Comparison of ENCODE assay signal across 16 cellular contexts in the genomic region with DNA sequence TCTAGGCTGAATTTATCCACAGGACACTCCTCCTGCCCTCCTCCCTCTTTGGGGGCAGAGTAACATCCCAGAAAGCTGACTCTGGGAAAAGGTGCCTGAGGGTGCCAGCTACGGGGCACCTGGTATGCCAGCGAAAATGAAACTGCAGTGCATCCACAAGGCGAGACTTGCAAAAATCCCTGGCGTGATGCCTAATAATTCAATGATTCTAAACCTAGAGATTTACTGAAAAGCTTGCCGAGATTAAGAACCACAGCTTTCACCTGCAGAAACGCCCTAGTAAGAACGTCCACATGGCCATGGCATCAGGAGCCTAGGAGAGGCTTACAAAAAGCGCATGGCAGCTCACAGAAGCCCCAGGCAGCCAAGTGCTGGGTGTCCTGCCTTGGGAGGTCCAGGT. TPM values are rescaled to one million over a fixed set of nuclear protein-coding genes. Genes with fewer than 3 reads are reported as not detected.
A peak's percentile ranks its signal among the peaks of the same experiment; 100 is the strongest.
DNase-seq lines count a peak whose midpoint lies in the region; FAIRE-seq and TF ChIP-seq lines count a peak whose summit lies in the region.
"Had no signal": no experiment of that assay in that cellular context is flagged by ENCODE, and none has a peak within 500 bp of the region (broad histone marks: within the 10 kb centered on the region; RNA-seq: fewer than 3 reads in every experiment).

No MANE protein-coding gene starts in this region.

- TF ChIP-seq POLR2A in thyroid gland (IDR thresholded peaks at IDR 0.05) = no peak

- H3K27ac ChIP-seq in small intestine (ENCODE audit: low read depth in 1 of 2, low read length in 1 of 2) (no peak overlapping the region), thyroid gland (no peak overlapping the region), A673 (ENCODE audit: low read depth, low read length, poor library complexity, severe bottlenecking) (no peak overlapping the region)
- H3K27ac ChIP-seq: SJCRH30 had no signal

- H3K4me1 ChIP-seq in small intestine (ENCODE audit: control insufficient read depth in 2 of 2, insufficient read depth in 1 of 2, low read depth in 1 of 2, low read length in 1 of 2) (peaks cover 3 to 6% of the 10 kb centered on the region in 2 donors), thyroid gland (peaks cover 38 to 53% of the 10 kb centered on the region in 2 donors), A673 (ENCODE audit: insufficient read depth, low read length, poor library complexity, severe bottlenecking) (peaks cover 6% of the 10 kb centered on the region)

- no peaks in the 10 kb centered on the region for H3K9me3 ChIP-seq in small intestine (ENCODE audit: control insufficient read depth, low read depth)
- no peaks in the 10 kb centered on the region for H3K9me3 ChIP-seq in thyroid gland
- H3K9me3 ChIP-seq in A673 (ENCODE audit: low read depth, low read length, poor library complexity, severe bottlenecking) = no peaks in the 10 kb centered on the region
- H3K9me3 ChIP-seq: Caco-2, SJCRH30 had no signal

- 16 to 64% (median 41%) methylated on average over 8 of the region's 8 CpGs for WGBS in small intestine, 3 donors
- WGBS in thyroid gland, 2 donors = 88 to 92% methylated on average over 8 of the region's 8 CpGs

- FAIRE-seq in small intestine (lab: Jason Lieb, UNC) = no peak

- CTCF ChIA-PET in A673 (lab: Charles Lee) = no interaction called here

- H3K36me3 ChIP-seq in small intestine (ENCODE audit: control insufficient read depth in 2 of 2, insufficient read depth in 2 of 2, low read length in 2 of 2) = no peaks in the 10 kb centered on the region
- no peaks in the 10 kb centered on the region for H3K36me3 ChIP-seq in thyroid gland
- no peaks in the 10 kb centered on the region for H3K36me3 ChIP-seq in A673 (ENCODE audit: insufficient read depth, low read length, poor library complexity, severe bottlenecking)

- BruUV-seq in A673 (replicated peaks; lab: Mats Ljungman, UMichigan) = no TSS peak

- POLR2A ChIA-PET in A673 (lab: Charles Lee; ENCODE audit: low non-redundant PET) = no interaction called here

- H3K27me3 ChIP-seq in small intestine (ENCODE audit: control insufficient read depth in 2 of 2, insufficient read depth in 2 of 2, low read length in 2 of 2) = no peaks in the 10 kb centered on the region
- no peaks in the 10 kb centered on the region for H3K27me3 ChIP-seq in thyroid gland
- H3K27me3 ChIP-seq in A673 (replicated peaks; ENCODE audit: insufficient read depth, low read depth, low read length, poor library complexity) = no peaks in the 10 kb centered on the region
- H3K27me3 ChIP-seq: SJCRH30 had no signal

- peak overlapping the region; percentile 24 for H3K4me3 ChIP-seq in epithelial cell of proximal tubule (ENCODE audit: low read depth, low read length)
- no peak overlapping the region for H3K4me3 ChIP-seq in small intestine (ENCODE audit: low read depth in 1 of 2, low read length in 2 of 2)
- H3K4me3 ChIP-seq in thyroid gland (replicated peaks in 1 of 3) = no peak overlapping the region
- no peak overlapping the region for H3K4me3 ChIP-seq in A673 (ENCODE audit: low read depth, low read length, poor library complexity, severe bottlenecking)
- H3K4me3 ChIP-seq: GM23338, SJCRH30 had no signal

- DNase-seq in NCI-H2029 (lab: John Stamatoyannopoulos, UW) (peak; percentile 36), NCI-H2029 treated with DMSO at 0.1 percent for 48 hours (lab: John Stamatoyannopoulos, UW) (no peak), RPMI8226 (peak; percentile 91), epithelial cell of proximal tubule (ENCODE audit: low read depth) (no peak), small intestine (peak; percentile 52), hepatic stellate cell (ENCODE audit: low spot score) (no peak), thyroid gland (no peak), A673 (ENCODE audit: low spot score) (no peak)
- DNase-seq: Caco-2, NCI-H1436 treated with DMSO at 0.1 percent for 48 hours, NCI-H446 treated with DMSO at 0.1 percent for 48 hours, NCI-H774, SJCRH30 had no signal

- TF ChIP-seq CTCF in epithelial cell of proximal tubule (conservative IDR thresholded peaks at IDR 0.05; ENCODE audit: low read depth, low read length) (no peak), thyroid gland (IDR thresholded peaks at IDR 0.05) (no peak), A673 (conservative IDR thresholded peaks at IDR 0.05; ENCODE audit: low read depth, low read length) (no peak)

- intact Hi-C loops in thyroid gland (cut with DNase I) = no loop called here
- intact Hi-C loops in A673 (cut with micrococcal nuclease; ENCODE audit: unreplicated experiment) = no loop called here

RNA-seq across cellular contexts. Expression of a gene that starts 20.9 kb away (rescaled TPM):
- total RNA-seq in epithelial cell of proximal tubule (13.0 and 17.5 TPM in 2 replicates), thyroid gland (10 to 100 TPM in 2 of 4 donors, 1 to 10 TPM in 2; 6.3 to 11.8 (median 10.0) TPM), A673 (2021) (7.6 and 11.9 TPM in 2 replicates)
- 1 to 10 TPM in 1 of 3 donors, under 1 TPM in 2; 0.22 to 2.5 (median 0.54) TPM for polyA plus RNA-seq in small intestine
- polyA plus RNA-seq: CD14-positive monocyte, IgD-negative memory B cell had no signal

Comparison
In these comparisons a context has a peak if more than half of its experiments do, and no peak if none do; other contexts are left out.
1. DNase-seq: peak in NCI-H2029 (single experiment), RPMI8226 (single experiment) and small intestine (single experiment); none in NCI-H2029 treated with DMSO at 0.1 percent for 48 hours (single experiment), epithelial cell of proximal tubule (single experiment), hepatic stellate cell (single experiment), thyroid gland (0 of 2) and A673 (single experiment).